23 cellular contexts compared by ENCODE assay signal in the genomic region with DNA sequence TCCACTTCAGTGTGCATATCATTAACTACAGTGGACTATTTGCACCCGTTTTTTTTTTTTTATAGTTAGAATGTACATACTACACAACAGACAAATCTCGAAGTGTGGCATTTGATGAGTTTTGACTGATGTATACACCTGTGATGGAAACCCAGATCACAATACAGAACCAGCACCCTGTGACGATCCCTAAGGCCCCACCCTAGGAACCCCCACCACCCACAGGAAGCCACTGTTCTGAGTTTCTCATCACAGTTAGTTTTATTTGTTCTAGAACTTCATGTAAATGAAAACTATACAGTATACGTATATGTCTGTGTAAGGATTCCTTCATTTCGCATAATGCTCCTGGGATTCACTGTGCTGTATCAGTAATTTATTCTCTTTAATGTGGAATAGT.
DNase-seq lines count a peak whose midpoint lies in the region; ATAC-seq and TF ChIP-seq lines count a peak whose summit lies in the region.
"Had no signal": no experiment of that assay in that cellular context is flagged by ENCODE, and none has a peak within 500 bp of the region (broad histone marks: within the 10 kb centered on the region; RNA-seq: fewer than 3 reads in every experiment).

No MANE protein-coding gene starts in this region.

- peak overlapping the region; percentile 77 for H3K4me3 Mint-ChIP-seq in T-helper 2 cell treated with Interferon-gamma antibody and Interleukin-4, amounts not matched to agents 5 μg/mL and 100 μg/mL, for 36 hours
- peak overlapping the region; percentile 43 for H3K4me3 Mint-ChIP-seq in activated naive CD8-positive, alpha-beta T cell
- no peak overlapping the region for H3K4me3 Mint-ChIP-seq in stimulated activated memory B cell treated with anti-CD40 and anti-IgM and Interleukin-4, amounts not matched to agents 10 μg/mL and 1 μg/mL and 100 μg/mL, for 72 hours
- no peak overlapping the region for H3K4me3 Mint-ChIP-seq in chondrocyte (ENCODE audit: unreplicated experiment)
- H3K4me3 Mint-ChIP-seq: naive B cell had no signal

- peaks cover 88% of the 10 kb centered on the region for H3K4me1 Mint-ChIP-seq in T-helper 2 cell treated with Interferon-gamma antibody and Interleukin-4, amounts not matched to agents 5 μg/mL and 100 μg/mL, for 36 hours (ENCODE audit: low read depth)
- peaks cover 96% of the 10 kb centered on the region for H3K4me1 Mint-ChIP-seq in activated naive CD8-positive, alpha-beta T cell (ENCODE audit: low read depth)
- peaks cover 39% of the 10 kb centered on the region for H3K4me1 Mint-ChIP-seq in stimulated activated memory B cell treated with anti-CD40 and anti-IgM and Interleukin-4, amounts not matched to agents 10 μg/mL and 1 μg/mL and 100 μg/mL, for 72 hours
- peaks cover 4% of the 10 kb centered on the region for H3K4me1 Mint-ChIP-seq in chondrocyte (ENCODE audit: low read depth)

- H3K4me1 ChIP-seq in prostate gland (replicated peaks): no peaks in the 10 kb centered on the region
- H3K4me1 ChIP-seq: colonic mucosa, SJSA1 had no signal

- no peak for TF ChIP-seq POLR2A in prostate gland (IDR thresholded peaks at IDR 0.05)

- no peak overlapping the region for H3K27ac ChIP-seq in prostate gland
- H3K27ac ChIP-seq: colonic mucosa, HL-60, SJSA1, transverse colon, WERI-Rb-1 had no signal

- peaks cover 32% of the 10 kb centered on the region for H3K36me3 Mint-ChIP-seq in T-helper 2 cell treated with Interferon-gamma antibody and Interleukin-4, amounts not matched to agents 5 μg/mL and 100 μg/mL, for 36 hours (ENCODE audit: low read depth)
- H3K36me3 Mint-ChIP-seq in activated naive CD8-positive, alpha-beta T cell: peaks cover 24% of the 10 kb centered on the region
- H3K36me3 Mint-ChIP-seq in stimulated activated memory B cell treated with anti-CD40 and anti-IgM and Interleukin-4, amounts not matched to agents 10 μg/mL and 1 μg/mL and 100 μg/mL, for 72 hours: peaks cover 30% of the 10 kb centered on the region
- H3K36me3 Mint-ChIP-seq in chondrocyte (ENCODE audit: low read depth): peaks cover 34% of the 10 kb centered on the region

- no peak for DNase-seq in T-helper 2 cell treated with Interferon-gamma antibody and Interleukin-4, amounts not matched to agents 5 μg/mL and 100 μg/mL, for 36 hours (ENCODE audit: low spot score)
- DNase-seq in T-helper 2 cell: no peak
- peak; percentile 26 for DNase-seq in stimulated activated naive CD4-positive, alpha-beta T cell treated with Interleukin-2 at 50 U/mL for 16 hours (lab: John Stamatoyannopoulos, UW)
- no peak for DNase-seq in stimulated activated naive CD4-positive, alpha-beta T cell (lab: John Stamatoyannopoulos, UW)
- DNase-seq in chondrocyte (ENCODE audit: low spot score): no peak
- DNase-seq in prostate gland (ENCODE audit: low spot score): no peak
- DNase-seq: 8988T; colonic mucosa; effector memory CD4-positive, alpha-beta T cell; erythroblast; glutamatergic neuron; GOT3; naive B cell; NCI-H1436 treated with DMSO at 0.1 percent for 48 hours; NCI-H345; NCI-H748 treated with DMSO at 0.1 percent for 48 hours; stimulated activated CD4-positive, alpha-beta T cell treated with anti-CD3 and anti-CD28 coated beads, Interleukin-15, amount 100 ng/mL, for 24 hours; transverse colon; WERI-Rb-1 had no signal

- peak overlapping the region; percentile 99 for H3K27ac Mint-ChIP-seq in T-helper 2 cell treated with Interferon-gamma antibody and Interleukin-4, amounts not matched to agents 5 μg/mL and 100 μg/mL, for 36 hours
- peak overlapping the region; percentile 99 for H3K27ac Mint-ChIP-seq in activated naive CD8-positive, alpha-beta T cell
- peak overlapping the region; percentile 53 for H3K27ac Mint-ChIP-seq in stimulated activated memory B cell treated with anti-CD40 and anti-IgM and Interleukin-4, amounts not matched to agents 10 μg/mL and 1 μg/mL and 100 μg/mL, for 72 hours
- no peak overlapping the region for H3K27ac Mint-ChIP-seq in chondrocyte (ENCODE audit: unreplicated experiment)
- H3K27ac Mint-ChIP-seq: naive B cell had no signal

- TF ChIP-seq CTCF in chondrocyte (IDR thresholded peaks at IDR 0.05) (no peak), prostate gland (IDR thresholded peaks at IDR 0.05) (no peak)

- no peaks in the 10 kb centered on the region for H3K36me3 ChIP-seq in prostate gland
- H3K36me3 ChIP-seq: colonic mucosa had no signal

- no peak for ATAC-seq in stimulated activated memory B cell treated with anti-CD40 and anti-IgM and Interleukin-4, amounts not matched to agents 10 μg/mL and 1 μg/mL and 100 μg/mL, for 72 hours

- 88% methylated on average over 5 of the region's 5 CpGs for WGBS in prostate gland

- H3K9me3 ChIP-seq in prostate gland: no peaks in the 10 kb centered on the region
- H3K9me3 ChIP-seq: colonic mucosa, SJSA1, transverse colon had no signal

- no peaks in the 10 kb centered on the region for H3K27me3 Mint-ChIP-seq in T-helper 2 cell treated with Interferon-gamma antibody and Interleukin-4, amounts not matched to agents 5 μg/mL and 100 μg/mL, for 36 hours (ENCODE audit: low read depth)
- no peaks in the 10 kb centered on the region for H3K27me3 Mint-ChIP-seq in activated naive CD8-positive, alpha-beta T cell
- H3K27me3 Mint-ChIP-seq in stimulated activated memory B cell treated with anti-CD40 and anti-IgM and Interleukin-4, amounts not matched to agents 10 μg/mL and 1 μg/mL and 100 μg/mL, for 72 hours: no peaks in the 10 kb centered on the region
- no peaks in the 10 kb centered on the region for H3K27me3 Mint-ChIP-seq in chondrocyte (ENCODE audit: low read depth)
- H3K27me3 Mint-ChIP-seq: naive B cell had no signal

- H3K4me3 ChIP-seq in prostate gland: no peak overlapping the region
- H3K4me3 ChIP-seq: colonic mucosa, SJSA1, transverse colon had no signal

- H3K27me3 ChIP-seq in prostate gland (replicated peaks; ENCODE audit: insufficient read depth): no peaks in the 10 kb centered on the region
- H3K27me3 ChIP-seq: colonic mucosa, SJSA1, transverse colon had no signal

- peaks cover 6% of the 10 kb centered on the region for H3K9me3 Mint-ChIP-seq in T-helper 2 cell treated with Interferon-gamma antibody and Interleukin-4, amounts not matched to agents 5 μg/mL and 100 μg/mL, for 36 hours
- no peaks in the 10 kb centered on the region for H3K9me3 Mint-ChIP-seq in activated naive CD8-positive, alpha-beta T cell (ENCODE audit: low read depth)
- no peaks in the 10 kb centered on the region for H3K9me3 Mint-ChIP-seq in stimulated activated memory B cell treated with anti-CD40 and anti-IgM and Interleukin-4, amounts not matched to agents 10 μg/mL and 1 μg/mL and 100 μg/mL, for 72 hours
- H3K9me3 Mint-ChIP-seq in chondrocyte (ENCODE audit: low read depth): peaks cover 8% of the 10 kb centered on the region

- intact Hi-C loops in prostate gland (cut with DNase I): no loop called here

Comparison
In these comparisons a context has a peak if more than half of its experiments do, and no peak if none do; other contexts are left out.
1. H3K4me3 Mint-ChIP-seq: peak in T-helper 2 cell treated with Interferon-gamma antibody and Interleukin-4, amounts not matched to agents 5 μg/mL and 100 μg/mL, for 36 hours (single experiment) and activated naive CD8-positive, alpha-beta T cell (single experiment); none in stimulated activated memory B cell treated with anti-CD40 and anti-IgM and Interleukin-4, amounts not matched to agents 10 μg/mL and 1 μg/mL and 100 μg/mL, for 72 hours (single experiment) and chondrocyte (single experiment).